26 cellular contexts compared by ENCODE assay signal in genomic region chr5:158496624-158497023, GRCh38.
DNase-seq lines count a peak whose midpoint lies in the region; ATAC-seq, FAIRE-seq and TF ChIP-seq lines count a peak whose summit lies in the region.
"Had no signal": no experiment of that assay in that cellular context is flagged by ENCODE, and none has a peak within 500 bp of the region (broad histone marks: within the 10 kb centered on the region; RNA-seq: fewer than 3 reads in every experiment).

No MANE protein-coding gene starts in this region.

- H3K14ac ChIP-seq in IMR-90 (replicated peaks; ENCODE audit: low read depth, low read length) (no peak overlapping the region), H9 (ENCODE audit: insufficient read depth, low read length) (no peak overlapping the region)

- H4K91ac ChIP-seq in IMR-90 (ENCODE audit: insufficient read depth, low read depth, low read length) (no peak overlapping the region), H9 (ENCODE audit: insufficient read length, low read depth, low read length) (no peak overlapping the region)

- H2BK12ac ChIP-seq in H9 (ENCODE audit: insufficient read length, low read depth, low read length), result no peak overlapping the region

- no peak overlapping the region for H3K9ac ChIP-seq in IMR-90 (ENCODE audit: low read depth, low read length)
- peak overlapping the region; percentile 55 for H3K9ac ChIP-seq in neural cell (ENCODE audit: low read length)
- no peak overlapping the region for H3K9ac ChIP-seq in H9 (ENCODE audit: extremely low read depth, insufficient read length, low read length)
- H3K9ac ChIP-seq: BLaER1 treated with 17β-estradiol and CSF1 and Interleukin-3, amounts not matched to agents 10 nM and 100 nM had no signal

- H3K23ac ChIP-seq in IMR-90 (ENCODE audit: low read depth, low read length), result no peak overlapping the region
- no peak overlapping the region for H3K23ac ChIP-seq in H9 (ENCODE audit: insufficient read length, low read depth, low read length)

- H3K4me1 ChIP-seq in GM23338 (ENCODE audit: insufficient read depth), result no peaks in the 10 kb centered on the region; the same call in 1 of the 2 replicates
- H3K4me1 ChIP-seq in IMR-90 (ENCODE audit: control insufficient read depth, insufficient read depth, low read length), result no peaks in the 10 kb centered on the region
- peaks cover 6 to 20% (median 14%) of the 10 kb centered on the region in 4 donors for H3K4me1 ChIP-seq in esophagus muscularis mucosa
- H3K4me1 ChIP-seq in H9 (ENCODE audit: insufficient read depth, low read length), result no peaks in the 10 kb centered on the region
- H3K4me1 ChIP-seq: A549, Caco-2 had no signal

- H3K79me2 ChIP-seq in GM23338 (replicated peaks; ENCODE audit: insufficient read depth) (no peaks in the 10 kb centered on the region), neural cell (replicated peaks; ENCODE audit: insufficient read depth, low read length) (no peaks in the 10 kb centered on the region), H9 (ENCODE audit: insufficient read depth, low read length) (no peaks in the 10 kb centered on the region)

- BruUV-seq in IMR-90 (replicated peaks; lab: Mats Ljungman, UMichigan), result no TSS peak

- H2BK5ac ChIP-seq in IMR-90 (ENCODE audit: low read depth, low read length, poor library complexity, severe bottlenecking) (no peak overlapping the region), H9 (ENCODE audit: insufficient read length, low read length) (no peak overlapping the region)

- H3K27me3 ChIP-seq in GM23338 (ENCODE audit: insufficient read depth), result no peaks in the 10 kb centered on the region
- no peaks in the 10 kb centered on the region for H3K27me3 ChIP-seq in IMR-90 (ENCODE audit: control insufficient read depth, insufficient read depth, low read length)
- H3K27me3 ChIP-seq in esophagus muscularis mucosa, result no peaks in the 10 kb centered on the region
- no peaks in the 10 kb centered on the region for H3K27me3 ChIP-seq in neural cell (ENCODE audit: insufficient read depth, low read depth, low read length)
- H3K27me3 ChIP-seq in H9 (ENCODE audit: insufficient read depth, low read length), result no peaks in the 10 kb centered on the region
- H3K27me3 ChIP-seq: BLaER1 treated with 17β-estradiol and CSF1 and Interleukin-3, amounts not matched to agents 10 nM and 100 nM had no signal

- H3F3A ChIP-seq in GM23338 (replicated peaks; ENCODE audit: low read depth) (no peaks in the 10 kb centered on the region), neural cell (ENCODE audit: insufficient read depth, low read length, poor library complexity, severe bottlenecking) (no peaks in the 10 kb centered on the region)

- TF ChIP-seq EP300 in esophagus muscularis mucosa (IDR thresholded peaks at IDR 0.05) (no peak), neural cell (conservative IDR thresholded peaks at IDR 0.05; ENCODE audit: poor library complexity, severe bottlenecking) (peak; percentile 89)

- H3K79me1 ChIP-seq in IMR-90 (ENCODE audit: low read depth in 1 of 2, low read length in 2 of 2) (no peaks in the 10 kb centered on the region), H9 (ENCODE audit: insufficient read depth, low read depth, low read length, poor library complexity, severe bottlenecking) (no peaks in the 10 kb centered on the region)

- intact Hi-C loops in IMR-90 (cut with micrococcal nuclease) (no loop called here), esophagus muscularis mucosa (cut with DNase I) (no loop called here)

- H3K27me3 Mint-ChIP-seq in GM23338 (ENCODE audit: insufficient read depth, low read depth, poor library complexity) (no peaks in the 10 kb centered on the region), H9 (ENCODE audit: low read depth) (no peaks in the 10 kb centered on the region; the same call in 1 of the 2 replicates)
- peaks cover 0 to 6% of the 10 kb centered on the region in 2 donors for H3K27me3 Mint-ChIP-seq in natural killer cell treated with Interleukin-12 subunit alpha and Interleukin-12 subunit beta and Interleukin-15 and Interleukin-18, amount 100 ng/mL, for 72 hours
- H3K27me3 Mint-ChIP-seq: B cell; CD4-positive, alpha-beta T cell had no signal

- no peaks in the 10 kb centered on the region for H3K36me3 Mint-ChIP-seq in GM23338 (ENCODE audit: low read depth)
- no peaks in the 10 kb centered on the region for H3K36me3 Mint-ChIP-seq in natural killer cell treated with Interleukin-12 subunit alpha and Interleukin-12 subunit beta and Interleukin-15 and Interleukin-18, amount 100 ng/mL, for 72 hours
- H3K36me3 Mint-ChIP-seq in H9 (ENCODE audit: insufficient read depth in 1 of 3, low read depth in 3 of 3), result no peaks in the 10 kb centered on the region
- H3K36me3 Mint-ChIP-seq: CD8-positive, alpha-beta T cell had no signal

- H3K4me2 ChIP-seq in GM23338 (no peak overlapping the region), IMR-90 (ENCODE audit: low read depth, low read length) (no peak overlapping the region), neural cell (ENCODE audit: low read length) (no peak overlapping the region), H9 (ENCODE audit: insufficient read depth, insufficient read length, low read length) (no peak overlapping the region)
- H3K4me2 ChIP-seq: A549; BLaER1 treated with 17β-estradiol and CSF1 and Interleukin-3, amounts not matched to agents 10 nM and 100 nM had no signal

- no peak overlapping the region for H2BK15ac ChIP-seq in IMR-90 (ENCODE audit: low read depth, low read length)
- H2BK15ac ChIP-seq in H9 (ENCODE audit: low read depth, low read length), result no peak overlapping the region

- H3K9me1 ChIP-seq in IMR-90 (ENCODE audit: insufficient read depth, low read length), result no peaks in the 10 kb centered on the region

- no peaks in the 10 kb centered on the region for H3K23me2 ChIP-seq in H9 (ENCODE audit: insufficient read length, low read depth, low read length, poor library complexity, severe bottlenecking)

- no peak overlapping the region for H3K4me3 ChIP-seq in GM23338
- H3K4me3 ChIP-seq in IMR-90 (ENCODE audit: insufficient read depth, low read depth, low read length), result no peak overlapping the region
- no peak overlapping the region for H3K4me3 ChIP-seq in esophagus muscularis mucosa
- H3K4me3 ChIP-seq in neural cell (ENCODE audit: low read length), result no peak overlapping the region
- H3K4me3 ChIP-seq: A549; BLaER1 treated with 17β-estradiol and CSF1 and Interleukin-3, amounts not matched to agents 10 nM and 100 nM had no signal

- no peak overlapping the region for H3K27ac Mint-ChIP-seq in GM23338
- no peak overlapping the region for H3K27ac Mint-ChIP-seq in natural killer cell treated with Interleukin-12 subunit alpha and Interleukin-12 subunit beta and Interleukin-15 and Interleukin-18, amount 100 ng/mL, for 72 hours
- no peak overlapping the region for H3K27ac Mint-ChIP-seq in H9
- H3K27ac Mint-ChIP-seq: B cell; CD4-positive, alpha-beta T cell; CD8-positive, alpha-beta T cell had no signal

- ATAC-seq in GM23338 (no peak), IMR-90 (ENCODE audit: low read depth) (no peak)
- ATAC-seq in natural killer cell treated with Interleukin-12 subunit alpha and Interleukin-12 subunit beta and Interleukin-15 and Interleukin-18, amount 100 ng/mL, for 72 hours, result no peak
- ATAC-seq: A549; CD8-positive, alpha-beta T cell had no signal

- DNase-seq in GM23338 (ENCODE audit: low spot score), result no peak
- no peak for DNase-seq in IMR-90
- peak; percentile 26 for DNase-seq in esophagus muscularis mucosa (ENCODE audit: extremely low spot score)
- DNase-seq in natural killer cell treated with Interleukin-12 subunit alpha and Interleukin-12 subunit beta and Interleukin-15 and Interleukin-18, amount 100 ng/mL, for 72 hours (ENCODE audit: low spot score), result no peak
- DNase-seq in D721Med (ENCODE audit: insufficient read length, low spot score), result no peak
- DNase-seq in H9, result no peak
- DNase-seq: AML-193; Caco-2; Calu3; CD4-positive, alpha-beta T cell; CD8-positive, alpha-beta T cell; DMS 273 treated with DMSO at 0.1 percent for 48 hours; DMS153; DMS53; DMS79; DND-41; EL; GDM1 had no signal

- CTCF ChIA-PET in IMR-90 (lab: Yijun Ruan, JAX), result no interaction called here

- in situ Hi-C loops in IMR-90 (cut with MboI; ENCODE audit: low sequenced_read_pairs), result no loop called here

- H4K8ac ChIP-seq in IMR-90 (ENCODE audit: low read depth in 2 of 2, low read length in 2 of 2) (no peak overlapping the region), H9 (replicated peaks; ENCODE audit: insufficient read length, low read depth, low read length) (no peak overlapping the region)

- H3K9me2 ChIP-seq in GM23338 (ENCODE audit: insufficient read depth), result no peaks in the 10 kb centered on the region
- no peaks in the 10 kb centered on the region for H3K9me2 ChIP-seq in neural cell (ENCODE audit: insufficient read depth, low read length)

- H3K18ac ChIP-seq in IMR-90 (ENCODE audit: low read depth, low read length), result no peak overlapping the region
- H3K18ac ChIP-seq in H9 (ENCODE audit: insufficient read length, low read depth, low read length), result no peak overlapping the region

- no peaks in the 10 kb centered on the region for H4K20me1 ChIP-seq in GM23338 (replicated peaks; ENCODE audit: insufficient read depth)
- no peaks in the 10 kb centered on the region for H4K20me1 ChIP-seq in IMR-90 (ENCODE audit: insufficient read depth, low read length)
- H4K20me1 ChIP-seq in neural cell (ENCODE audit: insufficient read depth), result no peaks in the 10 kb centered on the region
- H4K20me1 ChIP-seq in H9 (ENCODE audit: control insufficient read depth, insufficient read depth, insufficient read length), result no peaks in the 10 kb centered on the region
- H4K20me1 ChIP-seq: BLaER1 treated with 17β-estradiol and CSF1 and Interleukin-3, amounts not matched to agents 10 nM and 100 nM had no signal

- 0 out of 2 replicates have a peak overlapping the region, but pooled peaks have one; percentile 43 for H2AFZ ChIP-seq in GM23338
- H2AFZ ChIP-seq in IMR-90 (replicated peaks; ENCODE audit: low read length, poor library complexity), result no peak overlapping the region
- H2AFZ ChIP-seq in neural cell (ENCODE audit: low read depth, low read length), result no peak overlapping the region
- H2AFZ ChIP-seq in H9 (ENCODE audit: low read length), result no peak overlapping the region

- no CpG with 5 or more reads among the region's 3 CpGs for WGBS in IMR-90 (ENCODE audit: extremely low coverage in 2 of 2, insufficient read length in 1 of 2), 2 experiments
- WGBS in esophagus muscularis mucosa, result 90% methylated on average over 3 of the region's 3 CpGs
- WGBS in H9 (ENCODE audit: extremely low coverage, insufficient read length, low lambda C conversion rate), result no CpG with 5 or more reads among the region's 3 CpGs

- peaks cover 12% of the 10 kb centered on the region for H3K4me1 Mint-ChIP-seq in GM23338
- H3K4me1 Mint-ChIP-seq in natural killer cell treated with Interleukin-12 subunit alpha and Interleukin-12 subunit beta and Interleukin-15 and Interleukin-18, amount 100 ng/mL, for 72 hours (ENCODE audit: low read depth in 2 of 2), result no peaks in the 10 kb centered on the region
- peaks cover 7% of the 10 kb centered on the region in 2 experiments; a peak in 3 of 4 replicates for H3K4me1 Mint-ChIP-seq in H9
- H3K4me1 Mint-ChIP-seq: B cell had no signal

- H3K56ac ChIP-seq in IMR-90 (ENCODE audit: extremely low read depth, insufficient read depth, low read length), result no peak overlapping the region
- no peak overlapping the region for H3K56ac ChIP-seq in H9 (ENCODE audit: insufficient read length, low read depth, low read length)

- TF ChIP-seq RAD21 in IMR-90 (IDR thresholded peaks at IDR 0.05; ENCODE audit: low read length) (no peak), neural cell (conservative IDR thresholded peaks at IDR 0.05) (no peak)

- TF ChIP-seq CTCF in GM23338 (conservative IDR thresholded peaks at IDR 0.05; ENCODE audit: low read depth in 2 of 2), result no peak
- no peak for TF ChIP-seq CTCF in IMR-90 (conservative IDR thresholded peaks at IDR 0.05; ENCODE audit: low read depth, low read length)
- TF ChIP-seq CTCF in esophagus muscularis mucosa (IDR thresholded peaks at IDR 0.05), result no peak
- TF ChIP-seq CTCF in neural cell (IDR thresholded peaks at IDR 0.05; ENCODE audit: poor library complexity, severe bottlenecking), result no peak
- no peak for TF ChIP-seq CTCF in D721Med (IDR thresholded peaks at IDR 0.05; ENCODE audit: insufficient read depth, missing control alignments)
- no peak for TF ChIP-seq CTCF in H9 (conservative IDR thresholded peaks at IDR 0.05)

- H2BK20ac ChIP-seq in IMR-90 (ENCODE audit: low read depth, low read length), result no peak overlapping the region
- H2BK20ac ChIP-seq in H9 (ENCODE audit: low read depth, low read length, poor library complexity, severe bottlenecking), result no peak overlapping the region

- no peak overlapping the region for H3T11ph ChIP-seq in H9 (ENCODE audit: low read length)

- POLR2A ChIA-PET in IMR-90 (lab: Charles Lee; ENCODE audit: unreplicated experiment), result no interaction called here

- dilution Hi-C loops in IMR-90 (cut with HindIII; ENCODE audit: low sequenced_read_pairs, unreplicated experiment), result no loop called here

- no peak overlapping the region for H2AK9ac ChIP-seq in IMR-90 (replicated peaks; ENCODE audit: low read depth, low read length, poor library complexity)

- H3K36me3 ChIP-seq in GM23338 (ENCODE audit: insufficient read depth) (no peaks in the 10 kb centered on the region), IMR-90 (ENCODE audit: control insufficient read depth, insufficient read depth, low read length) (no peaks in the 10 kb centered on the region), esophagus muscularis mucosa (no peaks in the 10 kb centered on the region), neural cell (ENCODE audit: insufficient read depth, low read length) (no peaks in the 10 kb centered on the region)

- TF ChIP-seq POLR2A in IMR-90 (IDR thresholded peaks at IDR 0.05; ENCODE audit: low read depth, low read length), result no peak
- no peak for TF ChIP-seq POLR2A in esophagus muscularis mucosa (IDR thresholded peaks at IDR 0.05; ENCODE audit: low read depth)

- H4K5ac ChIP-seq in IMR-90 (ENCODE audit: low read depth, low read length) (no peak overlapping the region), H9 (ENCODE audit: insufficient read length, low read depth, low read length) (no peak overlapping the region)

- FAIRE-seq in D721Med (lab: Jason Lieb, UNC), result no peak
- FAIRE-seq: A549, GM12891, GM19239 had no signal

- H3K9me3 Mint-ChIP-seq in GM23338, result no peaks in the 10 kb centered on the region
- no peaks in the 10 kb centered on the region for H3K9me3 Mint-ChIP-seq in natural killer cell treated with Interleukin-12 subunit alpha and Interleukin-12 subunit beta and Interleukin-15 and Interleukin-18, amount 100 ng/mL, for 72 hours
- H3K9me3 Mint-ChIP-seq in H9, result no peaks in the 10 kb centered on the region; a peak in 2 of 5 replicates
- H3K9me3 Mint-ChIP-seq: CD4-positive, alpha-beta T cell; CD8-positive, alpha-beta T cell had no signal

- H3K9me3 ChIP-seq in IMR-90 (ENCODE audit: control insufficient read depth, insufficient read depth, low read length) (no peaks in the 10 kb centered on the region), esophagus muscularis mucosa (no peaks in the 10 kb centered on the region), neural cell (ENCODE audit: low read length) (no peaks in the 10 kb centered on the region), H9 (ENCODE audit: control insufficient read depth, low read depth, low read length) (no peaks in the 10 kb centered on the region)
- H3K9me3 ChIP-seq: A549, Caco-2 had no signal

- H3K27ac ChIP-seq in GM23338 (ENCODE audit: low read depth) (no peak overlapping the region), IMR-90 (ENCODE audit: insufficient read depth, low read length) (no peak overlapping the region), esophagus muscularis mucosa (replicated peaks in 1 of 4) (no peak overlapping the region), neural cell (ENCODE audit: low read length) (peak overlapping the region; percentile 89), H9 (ENCODE audit: insufficient read length, low read depth, low read length) (no peak overlapping the region)
- H3K27ac ChIP-seq: 22Rv1; A549; BLaER1 treated with 17β-estradiol and CSF1 and Interleukin-3, amounts not matched to agents 10 nM and 100 nM; C4-2B had no signal

- no peak overlapping the region for H2AK5ac ChIP-seq in IMR-90 (ENCODE audit: low read depth, low read length)
- no peak overlapping the region for H2AK5ac ChIP-seq in H9 (ENCODE audit: insufficient read length, low read length)

- no peak overlapping the region for H2BK120ac ChIP-seq in IMR-90 (ENCODE audit: low read depth, low read length)
- H2BK120ac ChIP-seq in H9 (ENCODE audit: low read depth, low read length, poor library complexity, severe bottlenecking), result no peak overlapping the region

- H3K4ac ChIP-seq in IMR-90 (ENCODE audit: low read depth, low read length), result no peak overlapping the region
- no peak overlapping the region for H3K4ac ChIP-seq in H9 (ENCODE audit: low read depth, low read length)

- H3K4me3 Mint-ChIP-seq in GM23338, result no peak overlapping the region
- H3K4me3 Mint-ChIP-seq in natural killer cell treated with Interleukin-12 subunit alpha and Interleukin-12 subunit beta and Interleukin-15 and Interleukin-18, amount 100 ng/mL, for 72 hours, result no peak overlapping the region
- no peak overlapping the region for H3K4me3 Mint-ChIP-seq in H9
- H3K4me3 Mint-ChIP-seq: B cell; CD4-positive, alpha-beta T cell; CD8-positive, alpha-beta T cell had no signal
